8 cellular contexts compared by ENCODE assay signal in the genomic region with DNA sequence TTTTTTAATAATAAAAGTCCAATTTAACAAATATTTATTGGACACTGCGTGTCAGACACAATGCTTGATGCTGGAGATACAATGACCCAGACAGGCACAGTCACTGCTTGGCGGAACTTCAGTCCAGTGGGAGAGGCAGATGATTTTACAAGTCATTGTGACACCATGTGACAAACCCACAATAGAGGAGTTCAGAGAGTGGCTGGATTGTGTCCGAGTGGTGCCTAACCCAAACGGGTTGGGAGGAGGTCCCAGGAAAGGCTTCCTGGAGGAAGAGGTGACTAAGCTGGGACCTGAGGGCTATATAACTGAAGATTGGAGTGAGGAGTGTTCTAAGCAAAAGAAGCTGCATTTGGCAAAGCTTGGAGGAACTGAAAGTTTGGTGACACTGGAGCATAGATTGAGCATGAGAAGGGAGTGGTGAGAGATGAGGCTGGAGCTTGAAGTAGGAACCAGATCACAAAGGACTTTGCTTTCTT. TPM values are rescaled to one million over a fixed set of nuclear protein-coding genes. Genes with fewer than 3 reads are reported as not detected.
A peak's percentile ranks its signal among the peaks of the same experiment; 100 is the strongest.
DNase-seq lines count a peak whose midpoint lies in the region; ATAC-seq, FAIRE-seq and TF ChIP-seq lines count a peak whose summit lies in the region.

No MANE protein-coding gene starts in this region.

- H3K9me3 ChIP-seq in small intestine (ENCODE audit: control insufficient read depth, low read depth) = no peaks in the 10 kb centered on the region

- H3K4me1 ChIP-seq in small intestine (ENCODE audit: control insufficient read depth in 2 of 2, insufficient read depth in 1 of 2, low read depth in 1 of 2, low read length in 1 of 2) = no peaks in the 10 kb centered on the region

- no peak for FAIRE-seq in small intestine (lab: Jason Lieb, UNC)

- no peak for DNase-seq in T-helper 2 cell treated with Interferon-gamma antibody and Interleukin-4, amounts not matched to agents 5 μg/mL and 100 μg/mL, for 36 hours (ENCODE audit: low spot score)
- DNase-seq in T-helper 2 cell (no peak), NOMO-1 treated with DMSO at 0.1 percent for 48 hours (lab: John Stamatoyannopoulos, UW; ENCODE audit: unreplicated experiment) (peak; percentile 84), fibroblast of villous mesenchyme (ENCODE audit: low read depth) (peak; percentile 32), small intestine (peak; percentile 61), NCI-H187 (lab: John Stamatoyannopoulos, UW) (no peak), NCI-H524 treated with DMSO at 0.1 percent for 48 hours (lab: John Stamatoyannopoulos, UW) (no peak)

- peaks cover 43% of the 10 kb centered on the region for H3K36me3 Mint-ChIP-seq in T-helper 2 cell treated with Interferon-gamma antibody and Interleukin-4, amounts not matched to agents 5 μg/mL and 100 μg/mL, for 36 hours (ENCODE audit: low read depth)

- ATAC-seq in GM19328 (IDR thresholded peaks at IDR 0.05; ENCODE audit: unreplicated experiment) = no peak

- peak overlapping the region in 1 of 2 donors; percentile 4 for H3K27ac ChIP-seq in small intestine (ENCODE audit: low read depth in 1 of 2, low read length in 1 of 2)

- no peak for TF ChIP-seq CTCF in fibroblast of villous mesenchyme (IDR thresholded peaks at IDR 0.05; ENCODE audit: insufficient read depth, low read depth, low read length)

- H3K4me1 Mint-ChIP-seq in T-helper 2 cell treated with Interferon-gamma antibody and Interleukin-4, amounts not matched to agents 5 μg/mL and 100 μg/mL, for 36 hours (ENCODE audit: low read depth) = peaks cover 69% of the 10 kb centered on the region

- H3K4me3 ChIP-seq in fibroblast of villous mesenchyme (ENCODE audit: low read depth, low read length) = no peak overlapping the region
- H3K4me3 ChIP-seq in small intestine (ENCODE audit: low read depth in 1 of 2, low read length in 2 of 2) = no peak overlapping the region

- H3K27me3 ChIP-seq in small intestine (ENCODE audit: control insufficient read depth in 2 of 2, insufficient read depth in 2 of 2, low read length in 2 of 2) = no peaks in the 10 kb centered on the region

- peaks cover 9% of the 10 kb centered on the region for H3K9me3 Mint-ChIP-seq in T-helper 2 cell treated with Interferon-gamma antibody and Interleukin-4, amounts not matched to agents 5 μg/mL and 100 μg/mL, for 36 hours

- no peaks in the 10 kb centered on the region for H3K27me3 Mint-ChIP-seq in T-helper 2 cell treated with Interferon-gamma antibody and Interleukin-4, amounts not matched to agents 5 μg/mL and 100 μg/mL, for 36 hours (ENCODE audit: low read depth)

- H3K36me3 ChIP-seq in small intestine (ENCODE audit: control insufficient read depth in 2 of 2, insufficient read depth in 2 of 2, low read length in 2 of 2) = no peaks in the 10 kb centered on the region

- 33 to 38% (median 36%) methylated on average over 4 of the region's 4 CpGs for WGBS in small intestine, 3 donors

- H3K27ac Mint-ChIP-seq in T-helper 2 cell treated with Interferon-gamma antibody and Interleukin-4, amounts not matched to agents 5 μg/mL and 100 μg/mL, for 36 hours = peak overlapping the region; percentile 81

- peak overlapping the region; percentile 66 for H3K4me3 Mint-ChIP-seq in T-helper 2 cell treated with Interferon-gamma antibody and Interleukin-4, amounts not matched to agents 5 μg/mL and 100 μg/mL, for 36 hours

RNA-seq across cellular contexts. Expression of a gene that starts 41.4 kb away (rescaled TPM):
- 21.2 and 23.2 TPM in 2 replicates for total RNA-seq in fibroblast of villous mesenchyme
- 10 to 100 TPM in 1 of 3 donors, 1 to 10 TPM in 2; 3.8 to 11.1 (median 5.9) TPM for polyA plus RNA-seq in small intestine

Comparison
In these comparisons a context has a peak if more than half of its experiments do, and no peak if none do; other contexts are left out.
1. DNase-seq: peak in NOMO-1 treated with DMSO at 0.1 percent for 48 hours (single experiment), fibroblast of villous mesenchyme (single experiment) and small intestine (single experiment); none in T-helper 2 cell treated with Interferon-gamma antibody and Interleukin-4, amounts not matched to agents 5 μg/mL and 100 μg/mL, for 36 hours (single experiment), T-helper 2 cell (0 of 5), NCI-H187 (0 of 2) and NCI-H524 treated with DMSO at 0.1 percent for 48 hours (single experiment).